1 cellular context compared by ENCODE assay signal in genomic region chr15:64981812-64982431, GRCh38.
TF ChIP-seq lines count a peak whose summit lies in the region.

No MANE protein-coding gene starts in this region.

TF ChIP-seq in GM12878, 131 proteins besides CTCF, POLR2A, EP300 and RAD21:
- TF ChIP-seq SP1 (IDR thresholded peaks at IDR 0.05; ENCODE audit: low read depth, low read length) (no peak), PAX5 (IDR thresholded peaks at IDR 0.05; ENCODE audit: borderline replicate concordance, low read depth, low read length) (no peak), ZBTB11 (CRISPR knock-in tag; IDR thresholded peaks at IDR 0.05) (no peak), CREB1 (IDR thresholded peaks at IDR 0.05; ENCODE audit: low read depth) (no peak), E4F1 (IDR thresholded peaks at IDR 0.05; ENCODE audit: borderline replicate concordance, partially characterized antibody) (no peak), CEBPZ (IDR thresholded peaks at IDR 0.05; ENCODE audit: low read depth, low read length) (no peak)
